8 cellular contexts compared by ENCODE assay signal in the genomic region with DNA sequence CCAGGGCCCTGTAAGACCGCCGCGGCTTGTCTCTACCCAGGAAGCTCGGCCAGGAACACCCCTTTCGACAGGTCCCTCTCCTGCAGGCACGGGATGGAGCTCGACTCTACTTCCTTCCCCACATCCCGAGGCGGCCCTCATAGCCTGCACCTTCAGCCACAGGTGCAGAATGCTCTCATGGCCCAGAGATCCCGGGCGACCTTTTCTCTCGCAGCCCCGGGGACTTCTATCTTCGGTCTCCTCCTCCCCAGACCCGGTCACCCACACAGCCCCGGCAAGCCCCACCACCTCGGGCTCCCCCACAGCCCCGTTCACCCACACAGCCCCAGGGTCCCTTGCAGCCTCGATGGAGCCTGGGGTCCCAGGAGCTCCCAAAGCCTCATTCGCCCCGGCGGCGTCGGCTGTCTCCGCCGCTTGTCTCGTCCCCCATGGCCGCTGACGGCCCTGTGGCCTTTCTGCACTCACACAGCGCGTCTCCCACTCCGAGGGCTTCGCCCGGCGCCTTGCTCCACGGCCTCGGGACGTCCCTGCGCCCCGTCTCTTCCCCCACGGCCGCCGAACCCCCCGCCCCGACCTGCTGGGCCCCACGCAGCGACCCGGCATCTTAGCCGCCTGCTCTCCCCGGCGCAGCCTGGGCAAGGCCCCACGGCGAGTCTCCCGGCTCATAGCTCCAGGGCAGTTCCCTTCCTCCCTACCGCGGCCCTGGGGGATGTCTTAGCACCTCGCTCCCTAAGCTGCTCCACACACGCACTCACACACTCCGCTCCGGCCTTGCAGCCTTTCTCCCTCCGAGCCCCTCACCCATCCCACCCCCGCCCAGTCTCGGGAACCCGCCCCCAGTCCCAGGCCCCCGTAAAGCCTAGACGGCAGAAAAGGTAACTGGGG. TPM values are rescaled to one million over a fixed set of nuclear protein-coding genes. Genes with fewer than 3 reads are reported as not detected.
DNase-seq lines count a peak whose midpoint lies in the region; ATAC-seq and TF ChIP-seq lines count a peak whose summit lies in the region.

No MANE protein-coding gene starts in this region.

- peak overlapping the region; percentile 97 for H3K27ac Mint-ChIP-seq in HFFc6
- H3K27ac Mint-ChIP-seq in central memory CD8-positive, alpha-beta T cell (ENCODE audit: low read depth), result peak overlapping the region; percentile 94

- peak overlapping the region; percentile 90 for H3K27ac ChIP-seq in layer of hippocampus (ENCODE audit: low read depth, low read length)

- peak; percentile 26 for ATAC-seq in central memory CD8-positive, alpha-beta T cell (replicated peaks; ENCODE audit: extremely low read depth, poor library complexity, severe bottlenecking)

- H3K9me3 Mint-ChIP-seq in HFFc6, result no peaks in the 10 kb centered on the region
- no peaks in the 10 kb centered on the region for H3K9me3 Mint-ChIP-seq in central memory CD8-positive, alpha-beta T cell

- H3K27me3 ChIP-seq in layer of hippocampus (ENCODE audit: control insufficient read depth, insufficient read depth, low read length), result no peaks in the 10 kb centered on the region

- DNase-seq in EH (ENCODE audit: low read depth) (peak; percentile 55), HFFc6 (peak; percentile 41), RPMI7951 (ENCODE audit: low read depth) (peak; percentile 22), pons (ENCODE audit: low spot score) (no peak), NCI-H1436 (lab: John Stamatoyannopoulos, UW) (no peak)
- DNase-seq in central memory CD8-positive, alpha-beta T cell (ENCODE audit: low spot score in 2 of 2), result no peak
- DNase-seq in stimulated activated naive CD4-positive, alpha-beta T cell treated with Interleukin-2 at 50 U/mL for 16 hours (lab: John Stamatoyannopoulos, UW), result peak; percentile 42

- peaks cover 43% of the 10 kb centered on the region for H3K4me1 Mint-ChIP-seq in HFFc6 (ENCODE audit: low read depth)
- H3K4me1 Mint-ChIP-seq in central memory CD8-positive, alpha-beta T cell, result peaks cover 66% of the 10 kb centered on the region

- H3K4me3 Mint-ChIP-seq in HFFc6, result peak overlapping the region; percentile 96
- peak overlapping the region; percentile 95 for H3K4me3 Mint-ChIP-seq in central memory CD8-positive, alpha-beta T cell

- peaks cover 8% of the 10 kb centered on the region for H3K27me3 Mint-ChIP-seq in HFFc6 (ENCODE audit: insufficient read depth)
- H3K27me3 Mint-ChIP-seq in central memory CD8-positive, alpha-beta T cell, result no peaks in the 10 kb centered on the region

- peaks cover 23% of the 10 kb centered on the region for H3K36me3 Mint-ChIP-seq in HFFc6 (ENCODE audit: low read depth)
- H3K36me3 Mint-ChIP-seq in central memory CD8-positive, alpha-beta T cell (ENCODE audit: insufficient read depth), result peaks cover 30% of the 10 kb centered on the region

- TF ChIP-seq CTCF in HFFc6 (IDR thresholded peaks at IDR 0.05), result no peak

RNA-seq across cellular contexts. Expression of gene KIAA0753, which starts 0.6 kb away (rescaled TPM):
- total RNA-seq in HFFc6 (2021; fragmentation: NEBNext Ultra II Directional; extraction: Animal tissue kit (Norgen Biotek cat#: 25700)), result 10 to 100 TPM; 15.1 to 17.8 (median 16.4) TPM
- 8.7 and 10.8 TPM in 2 replicates for total RNA-seq in RPMI7951 (2014; rRNA removed; shearing (Covaris generic))

RNA-seq across cellular contexts. Expression of gene TXNDC17, which starts 1.0 kb away (rescaled TPM):
- 100 to 1,000 TPM; 115 to 154 (median 139) TPM for total RNA-seq in HFFc6 (2021; fragmentation: NEBNext Ultra II Directional; extraction: Animal tissue kit (Norgen Biotek cat#: 25700))
- total RNA-seq in RPMI7951 (2014; rRNA removed; shearing (Covaris generic)), result 231 and 340 TPM in 2 replicates

RNA-seq across cellular contexts. Expression of gene MED31, which starts 11.5 kb away (rescaled TPM):
- total RNA-seq in HFFc6 (2021; fragmentation: NEBNext Ultra II Directional; extraction: Animal tissue kit (Norgen Biotek cat#: 25700)), result 10 to 100 TPM; 19.5 to 23.9 (median 20.0) TPM
- 20.3 and 24.5 TPM in 2 replicates for total RNA-seq in RPMI7951 (2014; rRNA removed; shearing (Covaris generic))

RNA-seq across cellular contexts. Expression of gene C17orf100, which starts 11.7 kb away (rescaled TPM):
- total RNA-seq in HFFc6 (2021; fragmentation: NEBNext Ultra II Directional; extraction: Animal tissue kit (Norgen Biotek cat#: 25700)), result 1 to 10 TPM; 1.0 to 1.7 (median 1.3) TPM
- 0.12 and 0.39 TPM in 2 replicates for total RNA-seq in RPMI7951 (2014; rRNA removed; shearing (Covaris generic))

Comparison
In these comparisons a context has a peak if more than half of its experiments do, and no peak if none do; other contexts are left out.
1. DNase-seq: peak in EH (single experiment), HFFc6 (single experiment), RPMI7951 (single experiment) and stimulated activated naive CD4-positive, alpha-beta T cell treated with Interleukin-2 at 50 U/mL for 16 hours (single experiment); none in central memory CD8-positive, alpha-beta T cell (0 of 2), pons (single experiment) and NCI-H1436 (single experiment).